19 cellular contexts compared by ENCODE assay signal in the genomic region with DNA sequence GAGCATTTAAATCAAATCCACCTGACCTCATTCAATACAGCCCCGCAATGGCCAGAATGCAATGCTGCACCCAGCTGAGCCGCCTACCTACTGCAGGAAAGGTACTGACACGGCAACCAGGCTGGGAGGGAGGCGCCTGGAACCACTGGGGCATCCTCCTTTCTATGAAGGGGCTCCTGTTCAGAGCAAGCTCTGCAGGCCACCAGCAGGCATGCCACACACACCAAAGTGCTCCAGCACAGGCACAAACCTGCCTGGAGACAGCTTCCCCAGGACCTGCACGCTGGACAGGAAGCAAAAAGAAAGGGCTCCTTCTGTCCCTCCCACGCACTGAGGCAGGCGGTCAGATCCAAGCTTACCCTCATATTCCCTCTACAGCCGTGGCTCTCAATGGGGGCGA. TPM values are rescaled to one million over a fixed set of nuclear protein-coding genes. Genes with fewer than 3 reads are reported as not detected.
DNase-seq lines count a peak whose midpoint lies in the region; ATAC-seq, FAIRE-seq and TF ChIP-seq lines count a peak whose summit lies in the region.
"Had no signal": no experiment of that assay in that cellular context is flagged by ENCODE, and none has a peak within 500 bp of the region (broad histone marks: within the 10 kb centered on the region; RNA-seq: fewer than 3 reads in every experiment).

No MANE protein-coding gene starts in this region.

- peaks cover 9% of the 10 kb centered on the region for H3K27me3 Mint-ChIP-seq in endothelial cell (ENCODE audit: unreplicated experiment)
- no peaks in the 10 kb centered on the region for H3K27me3 Mint-ChIP-seq in glutamatergic neuron (ENCODE audit: unreplicated experiment)
- H3K27me3 Mint-ChIP-seq: CD8-positive, alpha-beta memory T cell had no signal

- peak overlapping the region; percentile 22; the same call in 1 of the 2 replicates for H3K9ac ChIP-seq in HUES64 (ENCODE audit: low read depth, low read length)

- in situ Hi-C loops in gastrocnemius medialis (cut with MboI; ENCODE audit: low sequenced_read_pairs in 4 of 4), result no loop called here

- H3K4me3 ChIP-seq in HUES64 (ENCODE audit: low read length) (no peak overlapping the region), gastrocnemius medialis (no peak overlapping the region)

- H3K4me1 Mint-ChIP-seq in endothelial cell (ENCODE audit: unreplicated experiment) (peaks cover 59% of the 10 kb centered on the region), glutamatergic neuron (ENCODE audit: low read depth, unreplicated experiment) (peaks cover 21% of the 10 kb centered on the region)

- DNase-seq in COLO829 (ENCODE audit: low spot score) (peak; percentile 58), endothelial cell (ENCODE audit: low spot score) (no peak), gastrocnemius medialis (no peak), AG20443 (ENCODE audit: low spot score) (no peak), H54 (ENCODE audit: insufficient read length, low spot score) (no peak), glutamatergic neuron (no peak)
- DNase-seq: activated CD4-positive, CD25-positive, alpha-beta regulatory T cell treated with anti-CD3 and anti-CD28 coated beads, Interleukin-2, amount 50 U/mL, for 72 hours; activated CD8-positive, alpha-beta T cell treated with anti-CD3 and anti-CD28 coated beads, Interleukin-2, amount 10 ng/mL, durations not matched to agents 7 days and 5 days; activated naive CD4-positive, alpha-beta T cell; activated T-cell treated with anti-CD3 and anti-CD28 coated beads, Interleukin-2, amount 50 U/mL, for 1 hour; amygdala; CD8-positive, alpha-beta memory T cell; central memory CD4-positive, alpha-beta T cell; left colon; NCI-H146; NCI-H524 treated with DMSO at 0.1 percent for 48 hours; retina had no signal

- peak overlapping the region; percentile 96 for H3K27ac Mint-ChIP-seq in endothelial cell (ENCODE audit: unreplicated experiment)
- no peak overlapping the region for H3K27ac Mint-ChIP-seq in glutamatergic neuron (ENCODE audit: unreplicated experiment)
- H3K27ac Mint-ChIP-seq: activated CD8-positive, alpha-beta T cell treated with anti-CD3 and anti-CD28 coated beads, Interleukin-2, amount 10 ng/mL, durations not matched to agents 7 days and 5 days had no signal

- H3K4me1 ChIP-seq in HUES64 (ENCODE audit: insufficient read depth, low read length) (peaks cover 39% of the 10 kb centered on the region), gastrocnemius medialis (peaks cover 16 to 32% of the 10 kb centered on the region in 2 donors)

- H3K4me3 Mint-ChIP-seq in endothelial cell (ENCODE audit: unreplicated experiment) (no peak overlapping the region), glutamatergic neuron (ENCODE audit: unreplicated experiment) (no peak overlapping the region)
- H3K4me3 Mint-ChIP-seq: activated CD8-positive, alpha-beta T cell treated with anti-CD3 and anti-CD28 coated beads, Interleukin-2, amount 10 ng/mL, durations not matched to agents 7 days and 5 days; CD8-positive, alpha-beta memory T cell had no signal

- ATAC-seq in gastrocnemius medialis, result no peak
- ATAC-seq: activated CD8-positive, alpha-beta T cell treated with anti-CD3 and anti-CD28 coated beads, Interleukin-2, amount 10 ng/mL, durations not matched to agents 7 days and 5 days; esophagus mucosa; left colon had no signal

- no peaks in the 10 kb centered on the region for H3K9me3 Mint-ChIP-seq in endothelial cell (ENCODE audit: unreplicated experiment)
- no peaks in the 10 kb centered on the region for H3K9me3 Mint-ChIP-seq in glutamatergic neuron (ENCODE audit: unreplicated experiment)
- H3K9me3 Mint-ChIP-seq: CD8-positive, alpha-beta memory T cell had no signal

- WGBS in HUES64, result 88% methylated on average over 9 of the region's 9 CpGs

- intact Hi-C loops in gastrocnemius medialis (cut with DNase I; ENCODE audit: low total_unique reads), result no loop called here

- no peak for TF ChIP-seq CTCF in endothelial cell (IDR thresholded peaks at IDR 0.05; ENCODE audit: unreplicated experiment)
- no peak for TF ChIP-seq CTCF in gastrocnemius medialis (IDR thresholded peaks at IDR 0.05 in 4 of 5, conservative IDR thresholded peaks at IDR 0.05 in 1 of 5)
- TF ChIP-seq CTCF in glutamatergic neuron (IDR thresholded peaks at IDR 0.05; ENCODE audit: partially characterized antibody, unreplicated experiment), result no peak

- no peak for FAIRE-seq in H54 (lab: Jason Lieb, UNC)

- peak overlapping the region; percentile 7; the same call in 1 of the 2 replicates for H3K27ac ChIP-seq in HUES64 (ENCODE audit: low read depth, low read length)
- H3K27ac ChIP-seq in gastrocnemius medialis, result peak overlapping the region in 3 of 4 donors; percentile 60 to 73 (median 68)

- H3K9me3 ChIP-seq in HUES64 (ENCODE audit: insufficient read depth, low read depth, low read length) (no peaks in the 10 kb centered on the region), gastrocnemius medialis (no peaks in the 10 kb centered on the region)

- no peak for TF ChIP-seq POLR2A in gastrocnemius medialis (IDR thresholded peaks at IDR 0.05)
- TF ChIP-seq POLR2A in H54 (IDR thresholded peaks at IDR 0.05; ENCODE audit: low read depth, low read length), result no peak

- H3K27me3 ChIP-seq in HUES64 (ENCODE audit: insufficient read depth, low read length) (no peaks in the 10 kb centered on the region), gastrocnemius medialis (no peaks in the 10 kb centered on the region)

- H3K36me3 Mint-ChIP-seq in endothelial cell (ENCODE audit: low read depth, unreplicated experiment), result peaks cover 22% of the 10 kb centered on the region
- H3K36me3 Mint-ChIP-seq in glutamatergic neuron (ENCODE audit: unreplicated experiment), result no peaks in the 10 kb centered on the region

- H3K36me3 ChIP-seq in HUES64 (ENCODE audit: insufficient read depth, low read length) (0 out of 2 replicates have a peak, but pooled peaks cover 5% of the 10 kb centered on the region), gastrocnemius medialis (no peaks in the 10 kb centered on the region)

RNA-seq across cellular contexts. Expression of gene CTNNBIP1, which starts 21.2 kb away (rescaled TPM):
- polyA plus RNA-seq in HUES64 (2013, experiment 1 of 2), result 45.4 TPM
- 57.3 TPM for polyA plus RNA-seq in HUES64 (2013, experiment 2 of 2)
- total RNA-seq in endothelial cell (ENCODE audit: unreplicated experiment), result 106 TPM
- total RNA-seq in gastrocnemius medialis, result 10 to 100 TPM; 10.3 to 13.2 (median 10.4) TPM
- total RNA-seq in glutamatergic neuron (ENCODE audit: unreplicated experiment), result 50.7 TPM

RNA-seq across cellular contexts. Expression of gene LZIC, which starts 54.3 kb away (rescaled TPM):
- polyA plus RNA-seq in HUES64 (2013, experiment 1 of 2), result 17.3 TPM
- 22.5 TPM for polyA plus RNA-seq in HUES64 (2013, experiment 2 of 2)
- 31.2 TPM for total RNA-seq in endothelial cell (ENCODE audit: unreplicated experiment)
- total RNA-seq in gastrocnemius medialis, result 10 to 100 TPM in 3 of 4 donors, 1 to 10 TPM in 1; 9.4 to 21.7 (median 19.4) TPM
- total RNA-seq in glutamatergic neuron (ENCODE audit: unreplicated experiment), result 34.3 TPM

RNA-seq across cellular contexts. Expression of gene NMNAT1, which starts 54.4 kb away (rescaled TPM):
- 4.2 TPM for polyA plus RNA-seq in HUES64 (2013, experiment 1 of 2)
- polyA plus RNA-seq in HUES64 (2013, experiment 2 of 2), result 3.9 TPM
- total RNA-seq in endothelial cell (ENCODE audit: unreplicated experiment) (15.9 TPM), gastrocnemius medialis (10 to 100 TPM in 1 of 4 donors, 1 to 10 TPM in 3; 5.6 to 12.4 (median 8.8) TPM), glutamatergic neuron (ENCODE audit: unreplicated experiment) (7.0 TPM)
